ENCODE assay signal across 1 cellular context in genomic region chr1:78045600-78045849, GRCh38.
TF ChIP-seq lines count a peak whose summit lies in the region.

No MANE protein-coding gene starts in this region.

TF ChIP-seq in GM23338, 12 proteins besides CTCF, POLR2A, EP300 and RAD21 (continued from another document):
- TF ChIP-seq ZNF462 (CRISPR knock-in tag; IDR thresholded peaks at IDR 0.05) = no peak
- TF ChIP-seq EZH2phosphoT487 (IDR thresholded peaks at IDR 0.05; ENCODE audit: unreplicated experiment) = no peak
- TF ChIP-seq EZH2 (IDR thresholded peaks at IDR 0.05; ENCODE audit: low read depth, unreplicated experiment) = no peak
- TF ChIP-seq NANOG (IDR thresholded peaks at IDR 0.05; ENCODE audit: borderline replicate concordance) = no peak
